Comparison of ENCODE assay signal across 16 cellular contexts in genomic region chr12:32486158-32486557, GRCh38.
A peak's percentile ranks its signal among the peaks of the same experiment; 100 is the strongest.
DNase-seq lines count a peak whose midpoint lies in the region; ATAC-seq, FAIRE-seq and TF ChIP-seq lines count a peak whose summit lies in the region.
"Had no signal": no experiment of that assay in that cellular context is flagged by ENCODE, and none has a peak within 500 bp of the region (broad histone marks: within the 10 kb centered on the region; RNA-seq: fewer than 3 reads in every experiment).

No MANE protein-coding gene starts in this region.

- no peak overlapping the region for H3K4me3 ChIP-seq in RWPE2 (ENCODE audit: severe bottlenecking)
- no peak overlapping the region for H3K4me3 ChIP-seq in pancreas
- H3K4me3 ChIP-seq: cardiac muscle cell had no signal

- no peaks in the 10 kb centered on the region for H3K27me3 ChIP-seq in RWPE2 (ENCODE audit: insufficient read depth, poor library complexity, severe bottlenecking)
- no peaks in the 10 kb centered on the region for H3K27me3 ChIP-seq in foreskin keratinocyte
- H3K27me3 ChIP-seq in pancreas, result no peaks in the 10 kb centered on the region
- H3K27me3 ChIP-seq: cardiac muscle cell had no signal

- TF ChIP-seq CTCF in CD14-positive monocyte (IDR thresholded peaks at IDR 0.05) (no peak), RWPE2 (IDR thresholded peaks at IDR 0.05; ENCODE audit: poor library complexity, severe bottlenecking) (no peak), foreskin keratinocyte (conservative IDR thresholded peaks at IDR 0.05) (no peak), pancreas (IDR thresholded peaks at IDR 0.05) (no peak)

- DNase-seq in CD14-positive monocyte (ENCODE audit: low spot score) (no peak), RWPE2 (ENCODE audit: low spot score) (no peak), foreskin keratinocyte (peak in 1 of 2 donors; percentile 37), pancreas (no peak), NCI-H774 (lab: John Stamatoyannopoulos, UW) (no peak), C1 segment of cervical spinal cord (lab: John Stamatoyannopoulos, UW) (no peak)
- DNase-seq in activated CD4-positive, alpha-beta memory T cell treated with anti-CD3 and anti-CD28 coated beads for 36 hours, result no peak
- DNase-seq: activated CD4-positive, alpha-beta T cell treated with anti-CD3 and anti-CD28 coated beads, Interleukin-2, amount 50 U/mL, for 1 hour; activated gamma-delta T cell; DMS79; NCI-H146; NCI-H524 treated with DMSO at 0.1 percent for 48 hours; nucleus accumbens had no signal

- POLR2A ChIA-PET in activated CD4-positive, alpha-beta memory T cell treated with anti-CD3 and anti-CD28 coated beads for 36 hours (lab: Charles Lee), result no interaction called here

- intact Hi-C loops in CD14-positive monocyte (cut with micrococcal nuclease), result loop anchor here (5.0 to 10.0 kb wide), 4 partner anchors 36 to 741 kb away; no protein-coding TSS in a partner anchor
- intact Hi-C loops in pancreas (cut with DNase I), result no loop called here
- intact Hi-C loops in activated CD4-positive, alpha-beta memory T cell treated with anti-CD3 and anti-CD28 coated beads for 36 hours (cut with micrococcal nuclease), result no loop called here

- WGBS in pancreas, 2 donors, result 3 to 6% methylated on average over 2 of the region's 2 CpGs

- H3K36me3 ChIP-seq in RWPE2 (ENCODE audit: low read depth), result peaks cover 15% of the 10 kb centered on the region
- H3K36me3 ChIP-seq in pancreas, result no peaks in the 10 kb centered on the region
- H3K36me3 ChIP-seq: cardiac muscle cell had no signal

- peak overlapping the region; percentile 37 for H3K27ac ChIP-seq in RWPE2 (ENCODE audit: poor library complexity, severe bottlenecking)
- H3K27ac ChIP-seq in foreskin keratinocyte, result no peak overlapping the region
- peak overlapping the region in 2 of 4 donors; percentile 49 to 66 for H3K27ac ChIP-seq in pancreas
- H3K27ac ChIP-seq: cardiac muscle cell had no signal

- H3K4me1 ChIP-seq in RWPE2 (ENCODE audit: insufficient read depth, poor library complexity, severe bottlenecking), result peaks cover 20% of the 10 kb centered on the region
- peaks cover 11% of the 10 kb centered on the region for H3K4me1 ChIP-seq in foreskin keratinocyte
- peaks cover 16 to 20% (median 19%) of the 10 kb centered on the region in 3 donors for H3K4me1 ChIP-seq in pancreas

- no peaks in the 10 kb centered on the region for H3K9me3 Mint-ChIP-seq in CD14-positive monocyte
- no peaks in the 10 kb centered on the region for H3K9me3 Mint-ChIP-seq in activated CD4-positive, alpha-beta memory T cell treated with anti-CD3 and anti-CD28 coated beads for 36 hours
- H3K9me3 Mint-ChIP-seq: T-helper 2 cell treated with Interferon-gamma antibody and Interleukin-4, amounts not matched to agents 5 μg/mL and 100 μg/mL, for 36 hours had no signal

- FAIRE-seq in pancreas (lab: Jason Lieb, UNC), result no peak

- H3K9me3 ChIP-seq in RWPE2 (ENCODE audit: severe bottlenecking) (no peaks in the 10 kb centered on the region), pancreas (no peaks in the 10 kb centered on the region)

- CTCF ChIA-PET in activated CD4-positive, alpha-beta memory T cell treated with anti-CD3 and anti-CD28 coated beads for 36 hours (lab: Charles Lee), result no interaction called here

- peaks cover 11 to 15% of the 10 kb centered on the region in 2 donors for H3K36me3 Mint-ChIP-seq in CD14-positive monocyte
- H3K36me3 Mint-ChIP-seq in activated CD4-positive, alpha-beta memory T cell treated with anti-CD3 and anti-CD28 coated beads for 36 hours, result no peaks in the 10 kb centered on the region

- no peaks in the 10 kb centered on the region for H3K27me3 Mint-ChIP-seq in CD14-positive monocyte (ENCODE audit: low read depth in 3 of 3)
- H3K27me3 Mint-ChIP-seq in activated CD4-positive, alpha-beta memory T cell treated with anti-CD3 and anti-CD28 coated beads for 36 hours, result peaks cover 3% of the 10 kb centered on the region

- H3K27ac Mint-ChIP-seq in CD14-positive monocyte, result peak overlapping the region; percentile 97 to 99 (median 99)
- H3K27ac Mint-ChIP-seq in activated CD4-positive, alpha-beta memory T cell treated with anti-CD3 and anti-CD28 coated beads for 36 hours, result no peak overlapping the region
- H3K27ac Mint-ChIP-seq: T-helper 2 cell treated with Interferon-gamma antibody and Interleukin-4, amounts not matched to agents 5 μg/mL and 100 μg/mL, for 36 hours had no signal

- ATAC-seq in RWPE2 (ENCODE audit: low read depth) (peak; percentile 68), foreskin keratinocyte (peak; percentile 47), pancreas (peak in 3 of 4 donors; percentile 31 to 70 (median 45)), GM19463 (IDR thresholded peaks at IDR 0.05; ENCODE audit: unreplicated experiment) (no peak)

- H3K4me3 Mint-ChIP-seq in CD14-positive monocyte, result peak overlapping the region; percentile 77 to 92
- no peak overlapping the region for H3K4me3 Mint-ChIP-seq in activated CD4-positive, alpha-beta memory T cell treated with anti-CD3 and anti-CD28 coated beads for 36 hours
- H3K4me3 Mint-ChIP-seq: T-helper 2 cell treated with Interferon-gamma antibody and Interleukin-4, amounts not matched to agents 5 μg/mL and 100 μg/mL, for 36 hours had no signal

- H3K4me1 Mint-ChIP-seq in CD14-positive monocyte, result peaks cover 66% of the 10 kb centered on the region
- no peaks in the 10 kb centered on the region for H3K4me1 Mint-ChIP-seq in activated CD4-positive, alpha-beta memory T cell treated with anti-CD3 and anti-CD28 coated beads for 36 hours (ENCODE audit: low read depth)

Comparison
In these comparisons a context has a peak if more than half of its experiments do, and no peak if none do; other contexts are left out.
1. intact Hi-C loops: an anchor here in CD14-positive monocyte (5.0 to 10.0 kb wide); none called in pancreas and activated CD4-positive, alpha-beta memory T cell treated with anti-CD3 and anti-CD28 coated beads for 36 hours.